ENCODE assay signal across 36 cellular contexts in genomic region chr19:32638625-32639024, GRCh38. TPM values are rescaled to one million over a fixed set of nuclear protein-coding genes. Genes with fewer than 3 reads are reported as not detected.
A peak's percentile ranks its signal among the peaks of the same experiment; 100 is the strongest.
DNase-seq lines count a peak whose midpoint lies in the region; ATAC-seq, FAIRE-seq and TF ChIP-seq lines count a peak whose summit lies in the region.
"Had no signal": no experiment of that assay in that cellular context is flagged by ENCODE, and none has a peak within 500 bp of the region (broad histone marks: within the 10 kb centered on the region; RNA-seq: fewer than 3 reads in every experiment).

No MANE protein-coding gene starts in this region.

- no peaks in the 10 kb centered on the region for H3K79me2 ChIP-seq in K562 (ENCODE audit: control insufficient read depth, insufficient read depth, low read length)

- H3K27me3 ChIP-seq in left ventricle myocardium inferior (ENCODE audit: low read depth) = no peaks in the 10 kb centered on the region
- H3K27me3 ChIP-seq in K562 (ENCODE audit: control insufficient read depth in 2 of 2, insufficient read depth in 2 of 2, low read length in 2 of 2) = no peaks in the 10 kb centered on the region
- H3K27me3 ChIP-seq in upper lobe of right lung = no peaks in the 10 kb centered on the region
- H3K27me3 ChIP-seq in aorta (ENCODE audit: control insufficient read depth in 1 of 2, insufficient read depth in 2 of 2, low read length in 1 of 2) = no peaks in the 10 kb centered on the region
- H3K27me3 ChIP-seq: BE2C; BLaER1; BLaER1 treated with 17β-estradiol and CSF1 and Interleukin-3, amounts not matched to agents 10 nM and 100 nM had no signal

- POLR2A ChIA-PET in K562 (lab: Yijun Ruan, JAX) = interaction anchor here (0.6 to 2.0 kb wide), 5 partner anchors 11 to 234 kb away, joined by 3 to 7 read pairs (median 3); no protein-coding TSS in a partner anchor

- no peaks in the 10 kb centered on the region for H3K4me1 ChIP-seq in left ventricle myocardium inferior
- H3K4me1 ChIP-seq in K562 (replicated peaks in 1 of 2; ENCODE audit: control insufficient read depth in 2 of 2, insufficient read depth in 2 of 2, low read length in 2 of 2) = no peaks in the 10 kb centered on the region; a peak in 1 of 5 replicates
- no peaks in the 10 kb centered on the region for H3K4me1 ChIP-seq in upper lobe of right lung
- H3K4me1 ChIP-seq in aorta (ENCODE audit: control insufficient read depth in 1 of 2, insufficient read depth in 2 of 2, low read length in 2 of 2) = no peaks in the 10 kb centered on the region
- H3K4me1 ChIP-seq: A549; BE2C; BLaER1; BLaER1 treated with 17β-estradiol and CSF1 and Interleukin-3, amounts not matched to agents 10 nM and 100 nM; Caco-2 had no signal

- CTCF ChIA-PET in K562 (lab: Yijun Ruan, JAX; ENCODE audit: low intra/inter-chr PET ratio) = no interaction called here

- no TSS peak for BruUV-seq in K562 (replicated peaks; lab: Mats Ljungman, UMichigan)

- no peak for FAIRE-seq in K562 (lab: Jason Lieb, UNC)
- FAIRE-seq: A204.1, D721Med had no signal

- WGBS in K562 (ENCODE audit: insufficient coverage, low coverage, missing lambda C conversion rate) = 98% methylated on average over 13 of the region's 13 CpGs
- 98 to 99% methylated on average over 13 of the region's 13 CpGs for WGBS in aorta, 2 donors

- no peak overlapping the region for H2AFZ ChIP-seq in K562 (ENCODE audit: low read depth, low read length)

- in situ Hi-C loops in K562 (cut with MboI) = no loop called here

- no peak for ATAC-seq in Right ventricle myocardium inferior
- ATAC-seq in K562 = no peak
- peak; percentile 25 for ATAC-seq in upper lobe of right lung
- ATAC-seq in aorta (ENCODE audit: low FRiP score) = peak; percentile 11
- ATAC-seq: A549; CD8-positive, alpha-beta T cell had no signal

- H4K20me1 ChIP-seq in K562 (replicated peaks; ENCODE audit: control insufficient read depth, insufficient read depth, low read length) = no peaks in the 10 kb centered on the region

- DNase-seq in Right ventricle myocardium inferior (ENCODE audit: missing footprints) (peak; percentile 31), left ventricle myocardium inferior (no peak), K562 (ENCODE audit: extremely low read depth in 1 of 4, low spot score in 3 of 4) (no peak), upper lobe of right lung (no peak), aorta (no peak), KG1 (lab: John Stamatoyannopoulos, UW) (no peak), NCI-H146 (lab: John Stamatoyannopoulos, UW) (no peak)
- DNase-seq in stimulated activated CD4-positive, alpha-beta T cell treated with anti-CD3 and anti-CD28 coated beads, Interleukin-2, amount 100 ng/mL, for 24 hours = no peak
- DNase-seq: 8988T; ACHN; AML-193; BE2C; C1 segment of cervical spinal cord; Caco-2; Calu3; CD4-positive, alpha-beta memory T cell; CD4-positive, alpha-beta T cell; CD4-positive, CD25-positive, alpha-beta regulatory T cell; CD8-positive, alpha-beta memory T cell; CD8-positive, alpha-beta T cell; COR-L47; DMS 273 treated with DMSO at 0.1 percent for 48 hours; DMS153; DMS53; DMS79; DMS79 treated with DMSO at 0.1 percent for 48 hours; DND-41; EL had no signal

- no peak for TF ChIP-seq EP300 in K562 (IDR thresholded peaks at IDR 0.05; ENCODE audit: low read length)

- intact Hi-C loops in Right ventricle myocardium inferior (cut with DNase I) (no loop called here), left ventricle myocardium inferior (cut with micrococcal nuclease) (no loop called here), K562 (cut with micrococcal nuclease) (no loop called here), upper lobe of right lung (cut with DNase I) (no loop called here), aorta (cut with DNase I) (no loop called here)

- no peak for TF ChIP-seq POLR2A in K562 (conservative IDR thresholded peaks at IDR 0.05)

- H3K36me3 ChIP-seq in left ventricle myocardium inferior (peaks cover 78% of the 10 kb centered on the region), K562 (ENCODE audit: control insufficient read depth, insufficient read depth, low read length) (peaks cover 84% of the 10 kb centered on the region; the same call in 2 of the 3 replicates), upper lobe of right lung (peaks cover 82% of the 10 kb centered on the region), aorta (ENCODE audit: control insufficient read depth in 1 of 2, insufficient read depth in 2 of 2, low read length in 1 of 2) (peaks cover 0 to 15% of the 10 kb centered on the region in 2 donors)

- H3K9me3 ChIP-seq in left ventricle myocardium inferior (replicated peaks) (no peaks in the 10 kb centered on the region), K562 (replicated peaks; ENCODE audit: control insufficient read depth, insufficient read depth, low read depth, low read length) (no peaks in the 10 kb centered on the region), upper lobe of right lung (no peaks in the 10 kb centered on the region), aorta (ENCODE audit: control insufficient read depth, low read length) (no peaks in the 10 kb centered on the region)
- H3K9me3 ChIP-seq: A549, BE2C, Caco-2 had no signal

- H3K4me3 ChIP-seq in left ventricle myocardium inferior (no peak overlapping the region), K562 (no peak overlapping the region), upper lobe of right lung (no peak overlapping the region), aorta (ENCODE audit: low read length in 2 of 2) (no peak overlapping the region)
- H3K4me3 ChIP-seq: A549; BLaER1; BLaER1 treated with 17β-estradiol and CSF1 and Interleukin-3, amounts not matched to agents 10 nM and 100 nM had no signal

- no peak overlapping the region for H3K4me2 ChIP-seq in K562 (ENCODE audit: insufficient read depth, low read length)
- H3K4me2 ChIP-seq: A549; BLaER1; BLaER1 treated with 17β-estradiol and CSF1 and Interleukin-3, amounts not matched to agents 10 nM and 100 nM had no signal

- TF ChIP-seq RAD21 in K562 (CRISPR knock-in tag; conservative IDR thresholded peaks at IDR 0.05 in 1 of 2, IDR thresholded peaks at IDR 0.05 in 1 of 2) = no peak

- H3K9ac ChIP-seq in K562 (ENCODE audit: insufficient read depth in 1 of 2, low read depth in 2 of 2, low read length in 2 of 2) = no peak overlapping the region; a peak in 1 of 4 replicates
- H3K9ac ChIP-seq: BLaER1; BLaER1 treated with 17β-estradiol and CSF1 and Interleukin-3, amounts not matched to agents 10 nM and 100 nM had no signal

- H3K9me1 ChIP-seq in K562 (ENCODE audit: control insufficient read depth, insufficient read depth, low read length) = no peaks in the 10 kb centered on the region

- TF ChIP-seq CTCF in left ventricle myocardium inferior (IDR thresholded peaks at IDR 0.05; ENCODE audit: borderline replicate concordance) (no peak), K562 (IDR thresholded peaks at IDR 0.05 in 2 of 3, conservative IDR thresholded peaks at IDR 0.05 in 1 of 3; ENCODE audit: insufficient read depth in 2 of 3, low read depth in 1 of 3, low read length in 3 of 3) (no peak), upper lobe of right lung (IDR thresholded peaks at IDR 0.05) (no peak)

- H3K27ac ChIP-seq in left ventricle myocardium inferior (replicated peaks) (no peak overlapping the region), K562 (ENCODE audit: extremely low read depth, low read depth, low read length) (no peak overlapping the region), upper lobe of right lung (no peak overlapping the region), aorta (ENCODE audit: low read depth in 1 of 2, low read length in 2 of 2) (no peak overlapping the region)
- H3K27ac ChIP-seq: 22Rv1; A549; BLaER1; BLaER1 treated with 17β-estradiol and CSF1 and Interleukin-3, amounts not matched to agents 10 nM and 100 nM; C4-2B had no signal

RNA-seq across cellular contexts. Expression of gene ANKRD27, which starts 36.4 kb away (rescaled TPM):
- total RNA-seq in Right ventricle myocardium inferior = 25.9 TPM
- 18.0 TPM for total RNA-seq in left ventricle myocardium inferior
- 164 and 173 TPM in 2 replicates for total RNA-seq in K562 (2011; cell fraction: chromatin; rRNA removed; ENCODE audit: low replicate concordance)
- total RNA-seq in K562 (2011; cell fraction: nucleolus; rRNA removed) = 94.1 and 96.4 TPM in 2 replicates
- 75.4 and 97.2 TPM in 2 replicates for total RNA-seq in K562 (2011; cell fraction: nucleoplasm; rRNA removed)
- 42.2 and 48.9 TPM in 2 replicates for total RNA-seq in K562 (2014; rRNA removed)
- 52.4 and 56.9 TPM in 2 replicates for total RNA-seq in K562 (2014; rRNA removed; fragmentation: Illumina TruSeq; extraction: Trizol)
- total RNA-seq in K562 (2015; rRNA removed; fragmentation: Illumina TruSeq; extraction: Trizol) = 64.0 and 66.2 TPM in 2 replicates
- 71.3 and 74.0 TPM in 2 replicates for total RNA-seq in K562 (2021)
- polyA plus RNA-seq in K562 (2011; rRNA removed) = 61.4 and 67.2 TPM in 2 replicates
- 35.5 and 45.2 TPM in 2 replicates for polyA plus RNA-seq in K562 (2011; cell fraction: cytosol; rRNA removed)
- polyA plus RNA-seq in K562 (2011; cell fraction: nucleus; rRNA removed) = 59.3 and 73.4 TPM in 2 replicates
- polyA plus RNA-seq in K562 (2012) = 52.4 and 57.0 TPM in 2 replicates
- 54.3 and 60.2 TPM in 2 replicates for polyA plus RNA-seq in K562 (2014; fragmentation: Illumina TruSeq; extraction: Trizol)
- polyA plus RNA-seq in K562 (2014; fragmentation: Nextera tagmentation; extraction: Ambion mirVana) = 1 to 10 TPM; 5.3 to 7.2 TPM
- polyA plus RNA-seq in K562 (2014; rRNA removed) = 46.7 and 54.2 TPM in 2 replicates
- polyA minus RNA-seq in K562 (2011; rRNA and poly(A)+ RNA removed) = 97.7 and 99.1 TPM in 2 replicates
- polyA minus RNA-seq in K562 (2011; cell fraction: cytosol; rRNA and poly(A)+ RNA removed) = 33.7 and 42.9 TPM in 2 replicates
- polyA minus RNA-seq in K562 (2011; cell fraction: nucleus; rRNA and poly(A)+ RNA removed) = 35.9 and 75.0 TPM in 2 replicates
- 35.6 TPM for total RNA-seq in upper lobe of right lung
- 10 to 100 TPM; 28.8 to 30.9 TPM for total RNA-seq in aorta
- polyA plus RNA-seq in aorta = 10 to 100 TPM; 11.0 to 13.4 TPM

RNA-seq across cellular contexts. Expression of gene RGS9BP, which starts 37.0 kb away (rescaled TPM):
- total RNA-seq in Right ventricle myocardium inferior (12.5 TPM), left ventricle myocardium inferior (8.6 TPM), K562 (2014; rRNA removed) (1.3 and 1.5 TPM in 2 replicates), K562 (2014; rRNA removed; fragmentation: Illumina TruSeq; extraction: Trizol) (0.41 and 0.58 TPM in 2 replicates), K562 (2015; rRNA removed; fragmentation: Illumina TruSeq; extraction: Trizol) (0.83 and 1.1 TPM in 2 replicates), K562 (2021) (1.2 TPM in 2 replicates), upper lobe of right lung (2.0 TPM), aorta (not detected)
- total RNA-seq in K562 (2011; cell fraction: chromatin; rRNA removed; ENCODE audit: low replicate concordance) = 0.14 and 0.72 TPM in 2 replicates
- total RNA-seq in K562 (2011; cell fraction: nucleolus; rRNA removed) = 0.83 and 1.7 TPM in 2 replicates
- total RNA-seq in K562 (2011; cell fraction: nucleoplasm; rRNA removed) = 0.61 and 0.66 TPM in 2 replicates
- polyA plus RNA-seq in K562 (2011; rRNA removed) (0.24 and 0.31 TPM in 2 replicates), K562 (2014; fragmentation: Illumina TruSeq; extraction: Trizol) (0.28 and 0.47 TPM in 2 replicates), K562 (2014; fragmentation: Nextera tagmentation; extraction: Ambion mirVana) (under 1 TPM; 0.03 to 0.04 TPM), K562 (2014; rRNA removed) (0.49 and 1.2 TPM in 2 replicates), aorta (under 1 TPM in 1 of 2 donors, not detected in 1; 0.25 TPM)
- polyA plus RNA-seq in K562 (2011; cell fraction: cytosol; rRNA removed) = 0.21 and 0.58 TPM in 2 replicates
- polyA plus RNA-seq in K562 (2011; cell fraction: nucleus; rRNA removed) = 0.37 and 0.40 TPM in 2 replicates
- 0.57 and 0.64 TPM in 2 replicates for polyA plus RNA-seq in K562 (2012)
- polyA minus RNA-seq in K562 (2011; rRNA and poly(A)+ RNA removed) = 0.33 and 0.42 TPM in 2 replicates
- polyA minus RNA-seq in K562 (2011; cell fraction: cytosol; rRNA and poly(A)+ RNA removed) = 0.67 TPM in 1 of 2 replicates, not detected in the other
- polyA minus RNA-seq in K562 (2011; cell fraction: nucleus; rRNA and poly(A)+ RNA removed) = 0.67 and 1.00 TPM in 2 replicates
- polyA plus RNA-seq: CD14-positive monocyte had no signal

RNA-seq across cellular contexts. Expression of gene NUDT19, which starts 53.0 kb away (rescaled TPM):
- total RNA-seq in Right ventricle myocardium inferior = 23.8 TPM
- 22.7 TPM for total RNA-seq in left ventricle myocardium inferior
- total RNA-seq in K562 (2011; cell fraction: chromatin; rRNA removed; ENCODE audit: low replicate concordance) = 12.2 and 13.0 TPM in 2 replicates
- 12.4 and 16.3 TPM in 2 replicates for total RNA-seq in K562 (2011; cell fraction: nucleolus; rRNA removed)
- 14.6 and 19.5 TPM in 2 replicates for total RNA-seq in K562 (2011; cell fraction: nucleoplasm; rRNA removed)
- total RNA-seq in K562 (2014; rRNA removed) = 14.9 and 23.0 TPM in 2 replicates
- total RNA-seq in K562 (2014; rRNA removed; fragmentation: Illumina TruSeq; extraction: Trizol) = 13.5 and 13.8 TPM in 2 replicates
- total RNA-seq in K562 (2015; rRNA removed; fragmentation: Illumina TruSeq; extraction: Trizol) = 13.8 and 14.4 TPM in 2 replicates
- total RNA-seq in K562 (2021) = 24.1 and 24.8 TPM in 2 replicates
- 9.6 and 10.4 TPM in 2 replicates for polyA plus RNA-seq in K562 (2011; rRNA removed)
- 8.6 and 10.8 TPM in 2 replicates for polyA plus RNA-seq in K562 (2011; cell fraction: cytosol; rRNA removed)
- polyA plus RNA-seq in K562 (2011; cell fraction: nucleus; rRNA removed) = 4.9 and 6.9 TPM in 2 replicates
- polyA plus RNA-seq in K562 (2012) = 11.7 and 12.1 TPM in 2 replicates
- polyA plus RNA-seq in K562 (2014; fragmentation: Illumina TruSeq; extraction: Trizol) = 11.6 and 12.3 TPM in 2 replicates
- 10 to 100 TPM; 28.2 to 38.6 TPM for polyA plus RNA-seq in K562 (2014; fragmentation: Nextera tagmentation; extraction: Ambion mirVana)
- polyA plus RNA-seq in K562 (2014; rRNA removed) = 9.7 TPM in 2 replicates
- 7.7 and 10.1 TPM in 2 replicates for polyA minus RNA-seq in K562 (2011; rRNA and poly(A)+ RNA removed)
- 15.2 and 15.6 TPM in 2 replicates for polyA minus RNA-seq in K562 (2011; cell fraction: cytosol; rRNA and poly(A)+ RNA removed)
- 9.9 and 11.7 TPM in 2 replicates for polyA minus RNA-seq in K562 (2011; cell fraction: nucleus; rRNA and poly(A)+ RNA removed)
- 14.2 TPM for total RNA-seq in upper lobe of right lung
- total RNA-seq in aorta = 1 to 10 TPM; 5.4 to 6.6 TPM
- polyA plus RNA-seq in aorta = 1 to 10 TPM; 3.5 to 4.5 TPM

RNA-seq across cellular contexts. Expression of gene PDCD5, which starts 57.6 kb away (rescaled TPM):
- total RNA-seq in Right ventricle myocardium inferior (133 TPM), left ventricle myocardium inferior (110 TPM), K562 (2014; rRNA removed) (303 and 310 TPM in 2 replicates), K562 (2014; rRNA removed; fragmentation: Illumina TruSeq; extraction: Trizol) (269 and 303 TPM in 2 replicates), K562 (2015; rRNA removed; fragmentation: Illumina TruSeq; extraction: Trizol) (305 TPM in 2 replicates), K562 (2021) (188 and 196 TPM in 2 replicates), upper lobe of right lung (57.7 TPM), aorta (10 to 100 TPM; 71.2 to 76.8 TPM)
- total RNA-seq in K562 (2011; cell fraction: chromatin; rRNA removed; ENCODE audit: low replicate concordance) = 45.7 and 91.9 TPM in 2 replicates
- 29.2 and 32.2 TPM in 2 replicates for total RNA-seq in K562 (2011; cell fraction: nucleolus; rRNA removed)
- 60.5 and 91.6 TPM in 2 replicates for total RNA-seq in K562 (2011; cell fraction: nucleoplasm; rRNA removed)
- polyA plus RNA-seq in K562 (2011; rRNA removed) (88.3 and 122 TPM in 2 replicates), K562 (2014; fragmentation: Illumina TruSeq; extraction: Trizol) (308 and 322 TPM in 2 replicates), K562 (2014; fragmentation: Nextera tagmentation; extraction: Ambion mirVana) (100 to 1,000 TPM; 136 to 185 TPM), K562 (2014; rRNA removed) (279 and 322 TPM in 2 replicates), aorta (100 to 1,000 TPM in 1 of 2 donors, 10 to 100 TPM in 1; 85.5 to 110 TPM)
- polyA plus RNA-seq in K562 (2011; cell fraction: cytosol; rRNA removed) = 55.9 and 73.1 TPM in 2 replicates
- 87.4 and 131 TPM in 2 replicates for polyA plus RNA-seq in K562 (2011; cell fraction: nucleus; rRNA removed)
- 161 and 381 TPM in 2 replicates for polyA plus RNA-seq in K562 (2012)
- 42.9 and 46.1 TPM in 2 replicates for polyA minus RNA-seq in K562 (2011; rRNA and poly(A)+ RNA removed)
- polyA minus RNA-seq in K562 (2011; cell fraction: cytosol; rRNA and poly(A)+ RNA removed) = 39.9 and 64.4 TPM in 2 replicates
- 17.5 and 34.4 TPM in 2 replicates for polyA minus RNA-seq in K562 (2011; cell fraction: nucleus; rRNA and poly(A)+ RNA removed)

Comparison
In these comparisons a context has a peak if more than half of its experiments do, and no peak if none do; other contexts are left out.
1. ATAC-seq: peak in upper lobe of right lung (single experiment) and aorta (single experiment); none in Right ventricle myocardium inferior (single experiment) and K562 (single experiment).